In the genomic region with DNA sequence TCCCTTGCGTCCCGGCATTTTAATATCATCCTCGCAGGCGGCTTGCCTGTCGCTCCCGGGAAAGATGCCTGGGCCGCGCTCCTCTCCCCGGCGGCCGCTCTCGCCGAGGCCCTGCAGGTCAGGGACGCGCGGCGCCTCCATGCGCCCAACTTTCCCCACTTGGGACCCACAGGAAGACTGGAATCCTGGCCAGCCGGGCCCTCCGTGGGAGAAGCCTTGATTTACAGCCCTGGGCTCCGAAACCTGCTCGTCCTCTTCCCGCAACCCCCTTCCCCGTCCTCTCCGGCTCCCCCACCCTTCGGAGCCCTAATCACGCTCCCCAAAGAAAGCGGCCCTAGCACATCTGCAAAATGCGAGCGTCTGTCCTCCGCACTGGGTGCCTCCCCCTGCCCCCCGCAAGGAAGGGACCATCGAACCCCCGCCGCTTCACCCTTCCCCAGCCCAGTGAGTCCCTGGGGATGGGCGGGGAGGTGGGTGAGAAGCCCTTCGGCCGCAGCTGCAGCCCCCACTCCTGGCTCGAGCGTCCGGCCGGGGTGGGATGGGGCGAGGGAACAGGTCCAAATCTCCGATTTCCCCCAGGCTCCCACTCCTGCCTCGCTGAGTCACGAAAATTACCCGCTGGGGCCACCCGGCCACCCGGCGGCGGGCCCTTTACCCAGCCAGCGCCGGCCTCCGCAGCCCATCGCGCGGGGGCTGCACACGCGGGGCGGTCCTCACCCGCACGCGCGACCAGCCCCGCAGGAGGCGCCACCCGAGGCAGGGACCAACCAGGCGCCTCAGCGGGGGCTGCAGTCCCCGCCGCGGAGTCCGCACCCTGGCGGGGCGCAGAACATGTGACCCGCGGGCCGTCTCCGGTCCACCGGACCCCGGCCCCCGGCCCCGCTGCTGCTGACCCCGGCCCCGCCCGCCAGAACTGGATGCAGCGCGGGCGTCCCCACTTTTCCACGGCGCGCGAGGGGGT, we compare ENCODE assay signal across 8 cellular contexts. TPM values are rescaled to one million over a fixed set of nuclear protein-coding genes. Genes with fewer than 3 reads are reported as not detected.
DNase-seq lines count a peak whose midpoint lies in the region; ATAC-seq, FAIRE-seq and TF ChIP-seq lines count a peak whose summit lies in the region.

No MANE protein-coding gene starts in this region.

- H3K9ac ChIP-seq in HUES64 (ENCODE audit: low read depth, low read length) (peak overlapping the region; percentile 37), mucosa of rectum (ENCODE audit: low read depth in 1 of 2, low read length in 2 of 2) (peak overlapping the region in 1 of 2 donors; percentile 44)

- FAIRE-seq in A549 (lab: Jason Lieb, UNC) (no peak), RCC 7860 (lab: Jason Lieb, UNC) (no peak)

- H3K4me3 ChIP-seq in A549 (peak overlapping the region; percentile 81), HUES64 (ENCODE audit: low read length) (peak overlapping the region; percentile 79), mucosa of rectum (ENCODE audit: low read length in 2 of 2) (peak overlapping the region; percentile 56 to 65)

- POLR2A ChIA-PET in A549 (lab: Yijun Ruan, JAX): interaction anchor here (0.6 to 1.5 kb wide), 9 partner anchors 13 to 263 kb away, joined by 3 to 17 read pairs (median 4); partner anchors contain the start of gene SHTN1

- peaks cover 10% of the 10 kb centered on the region; the same call in 2 of the 3 replicates for H3K4me1 ChIP-seq in A549
- 0 out of 2 replicates have a peak, but pooled peaks cover 4% of the 10 kb centered on the region for H3K4me1 ChIP-seq in HUES64 (ENCODE audit: insufficient read depth, low read length)
- H3K4me1 ChIP-seq in mucosa of rectum (ENCODE audit: control insufficient read depth in 2 of 2, insufficient read depth in 2 of 2, low read length in 2 of 2): peaks cover 0 to 5% of the 10 kb centered on the region in 2 donors

- WGBS in A549 (ENCODE audit: missing lambda C conversion rate): 70% methylated on average over 20 of the region's 93 CpGs
- WGBS in HUES64: 1% methylated on average over 92 of the region's 93 CpGs

- no peak for DNase-seq in A549 (ENCODE audit: low read depth in 1 of 2, low spot score in 1 of 2)
- peak; percentile 61 for DNase-seq in ecto neural progenitor cell (ENCODE audit: low spot score)
- no peak for DNase-seq in HPDE6-E6E7 (ENCODE audit: extremely low spot score)
- no peak for DNase-seq in RCC 7860 (ENCODE audit: low spot score)
- DNase-seq in activated CD4-positive, alpha-beta T cell treated with anti-CD3 and anti-CD28 coated beads for 48 hours: no peak

- peak; percentile 18 to 30 for ATAC-seq in A549
- ATAC-seq in GM19328 (IDR thresholded peaks at IDR 0.05; ENCODE audit: unreplicated experiment): peak; percentile 11

- no peak for TF ChIP-seq RAD21 in A549 (conservative IDR thresholded peaks at IDR 0.05 in 1 of 2, IDR thresholded peaks at IDR 0.05 in 1 of 2)

- H3K27ac ChIP-seq in A549 (peak overlapping the region; percentile 90 to 98), HUES64 (ENCODE audit: low read depth, low read length) (no peak overlapping the region), mucosa of rectum (ENCODE audit: low read depth in 2 of 2, low read length in 2 of 2) (peak overlapping the region in 1 of 2 donors; percentile 23)

- H3K36me3 ChIP-seq in HUES64 (ENCODE audit: insufficient read depth, low read length): no peaks in the 10 kb centered on the region
- H3K36me3 ChIP-seq in mucosa of rectum (ENCODE audit: control insufficient read depth in 2 of 2, insufficient read depth in 2 of 2, low read length in 2 of 2): no peaks in the 10 kb centered on the region

- peak overlapping the region; percentile 96 for H3K4me2 ChIP-seq in A549

- H3K27me3 ChIP-seq in HUES64 (ENCODE audit: insufficient read depth, low read length) (peaks cover 74% of the 10 kb centered on the region), mucosa of rectum (ENCODE audit: control insufficient read depth in 2 of 2, insufficient read depth in 2 of 2, low read length in 2 of 2) (peaks cover 13 to 14% of the 10 kb centered on the region in 2 donors)

- CTCF ChIA-PET in A549 (lab: Yijun Ruan, JAX): interaction anchor here (0.7 to 2.2 kb wide), 5 partner anchors 12 to 426 kb away, joined by 3 to 14 read pairs (median 4); no protein-coding TSS in a partner anchor

- no peaks in the 10 kb centered on the region for H3K9me3 ChIP-seq in A549
- H3K9me3 ChIP-seq in HUES64 (ENCODE audit: insufficient read depth, low read depth, low read length): no peaks in the 10 kb centered on the region
- no peaks in the 10 kb centered on the region for H3K9me3 ChIP-seq in mucosa of rectum (ENCODE audit: control insufficient read depth in 2 of 2, low read length in 2 of 2)

- TF ChIP-seq POLR2A in A549 (IDR thresholded peaks at IDR 0.05; ENCODE audit: low read length): no peak

- TF ChIP-seq CTCF in A549 (IDR thresholded peaks at IDR 0.05): no peak

- TF ChIP-seq EP300 in A549 (IDR thresholded peaks at IDR 0.05): no peak

TF ChIP-seq in A549, 52 proteins besides CTCF, POLR2A, EP300 and RAD21:
- TF ChIP-seq MAFK (IDR thresholded peaks at IDR 0.05; ENCODE audit: partially characterized antibody) (no peak), PHF8 (IDR thresholded peaks at IDR 0.05; ENCODE audit: borderline replicate concordance, low read depth) (peak; percentile 35; the same call in 1 of the 2 replicates)

RNA-seq across cellular contexts. Expression of gene HSPA12A, which starts 0.7 kb away (rescaled TPM):
- polyA plus RNA-seq in A549 (2011; rRNA removed): 17.0 and 17.4 TPM in 2 replicates
- 7.7 and 9.1 TPM in 2 replicates for polyA plus RNA-seq in A549 (2012; cell fraction: cytosol; rRNA removed)
- polyA plus RNA-seq in A549 (2012; cell fraction: nucleus; rRNA removed): 20.5 and 23.0 TPM in 2 replicates
- 16.7 to 17.8 TPM (median 16.9 TPM) in 3 replicates for polyA plus RNA-seq in A549 (2017; fragmentation: RNase III; extraction: RNeasy Plus Mini Kit Qiagen cat#74134 plus additional on column Dnase treatment)
- polyA minus RNA-seq in A549 (2011; rRNA and poly(A)+ RNA removed): 25.2 and 27.4 TPM in 2 replicates
- polyA plus RNA-seq in HUES64 (2013, experiment 1 of 2): 2.7 TPM
- polyA plus RNA-seq in HUES64 (2013, experiment 2 of 2): 3.2 TPM
